8 cellular contexts compared by ENCODE assay signal in genomic region chr11:71449596-71449995, GRCh38. TPM values are rescaled to one million over a fixed set of nuclear protein-coding genes. Genes with fewer than 3 reads are reported as not detected.
DNase-seq lines count a peak whose midpoint lies in the region; ATAC-seq, FAIRE-seq and TF ChIP-seq lines count a peak whose summit lies in the region.

No MANE protein-coding gene starts in this region.

- H2AFZ ChIP-seq in DND-41 (ENCODE audit: low read depth, low read length): peak overlapping the region; percentile 70
- H2AFZ ChIP-seq in OCI-LY7 (ENCODE audit: low read length): no peak overlapping the region
- H2AFZ ChIP-seq in H1 (ENCODE audit: low read length): no peak overlapping the region
- H2AFZ ChIP-seq in neuronal stem cell (ENCODE audit: low read length): peak overlapping the region; percentile 91

- no peak for TF ChIP-seq RAD21 in H1 (IDR thresholded peaks at IDR 0.05 in 1 of 2, conservative IDR thresholded peaks at IDR 0.05 in 1 of 2; ENCODE audit: low read depth in 2 of 2, low read length in 2 of 2)

- POLR2A ChIA-PET in OCI-LY7 (lab: Charles Lee): interaction anchor here (0.7 to 1.5 kb wide), 4 partner anchors 15 to 52 kb away, joined by 3 to 6 read pairs (median 3); no protein-coding TSS in a partner anchor
- POLR2A ChIA-PET in H1 (lab: Charles Lee; ENCODE audit: partially characterized antibody): interaction anchor here (1.4 to 1.7 kb wide), 2 partner anchors 9 to 15 kb away, joined by 5 to 6 read pairs; no protein-coding TSS in a partner anchor

- peaks cover 21% of the 10 kb centered on the region for H3K23me2 ChIP-seq in H1 (ENCODE audit: low read depth, low read length)

- no peak overlapping the region for H4K8ac ChIP-seq in H1 (ENCODE audit: extremely low read depth, insufficient read depth, low read length)
- no peak overlapping the region for H4K8ac ChIP-seq in neuronal stem cell (ENCODE audit: low read depth, low read length)

- H2AK5ac ChIP-seq in H1 (ENCODE audit: low read depth, low read length) (no peak overlapping the region), neuronal stem cell (ENCODE audit: low read depth, low read length) (no peak overlapping the region)

- no peak overlapping the region for H2BK12ac ChIP-seq in H1 (ENCODE audit: low read depth, low read length)
- no peak overlapping the region for H2BK12ac ChIP-seq in neuronal stem cell (ENCODE audit: low read length)

- no TSS peak for BruUV-seq in OCI-LY7 (replicated peaks; lab: Mats Ljungman, UMichigan)

- peaks cover 64% of the 10 kb centered on the region for H3K79me2 ChIP-seq in DND-41 (ENCODE audit: insufficient read depth, low read length)
- H3K79me2 ChIP-seq in OCI-LY7 (ENCODE audit: insufficient read depth, low read depth, low read length): peaks cover 37% of the 10 kb centered on the region; the same call in 1 of the 2 replicates
- peaks cover 0 to 57% of the 10 kb centered on the region in 2 experiments; a peak in 3 of 4 replicates for H3K79me2 ChIP-seq in H1 (ENCODE audit: control insufficient read depth in 1 of 2, insufficient read depth in 2 of 2, low read length in 2 of 2)

- intact Hi-C loops in OCI-LY7 (cut with micrococcal nuclease; ENCODE audit: unreplicated experiment): loop anchor here (2.0 kb wide), 1 partner anchor 23 kb away; no protein-coding TSS in a partner anchor

- TF ChIP-seq POLR2A in H1 (IDR thresholded peaks at IDR 0.05; ENCODE audit: control extremely low read depth in 1 of 2, low read depth in 2 of 2, low read length in 2 of 2): no peak

- no peak for FAIRE-seq in H1 (lab: Jason Lieb, UNC)

- no peak overlapping the region for H4K91ac ChIP-seq in H1 (replicated peaks; ENCODE audit: insufficient read length, low read length)
- no peak overlapping the region for H4K91ac ChIP-seq in neuronal stem cell (ENCODE audit: low read depth, low read length, poor library complexity)

- H3K4me2 ChIP-seq in DND-41 (ENCODE audit: insufficient read depth, low read length) (peak overlapping the region; percentile 97), OCI-LY7 (ENCODE audit: low read length) (peak overlapping the region; percentile 72), H1 (ENCODE audit: insufficient read depth in 1 of 2, low read depth in 2 of 2, low read length in 2 of 2) (peak overlapping the region; percentile 75 to 100), neuronal stem cell (ENCODE audit: insufficient read depth, low read length, poor library complexity, severe bottlenecking) (peak overlapping the region; percentile 94)

- H3K23ac ChIP-seq in H1 (ENCODE audit: insufficient read length) (no peak overlapping the region), neuronal stem cell (ENCODE audit: low read depth, low read length, poor library complexity) (no peak overlapping the region)

- no peak overlapping the region for H3K14ac ChIP-seq in H1 (ENCODE audit: insufficient read length)
- no peak overlapping the region for H3K14ac ChIP-seq in neuronal stem cell (ENCODE audit: low read length)

- no peaks in the 10 kb centered on the region for H4K20me1 ChIP-seq in DND-41 (ENCODE audit: insufficient read depth, low read length)
- H4K20me1 ChIP-seq in OCI-LY7 (ENCODE audit: insufficient read depth, low read length): no peaks in the 10 kb centered on the region
- peaks cover 0 to 15% of the 10 kb centered on the region in 2 experiments for H4K20me1 ChIP-seq in H1 (replicated peaks in 1 of 2; ENCODE audit: control insufficient read depth in 1 of 2, insufficient read depth in 2 of 2, low read length in 2 of 2)

- DNase-seq in DND-41 (no peak), OCI-LY7 (ENCODE audit: low spot score) (peak; percentile 21), H1 (ENCODE audit: low read depth in 1 of 2, low spot score in 2 of 2) (no peak), neuronal stem cell (ENCODE audit: low spot score) (no peak), NCI-H2196 treated with DMSO at 0.1 percent for 48 hours (lab: John Stamatoyannopoulos, UW; ENCODE audit: unreplicated experiment) (no peak)
- no peak for DNase-seq in activated CD4-positive, alpha-beta T cell treated with anti-CD3 and anti-CD28 coated beads for 1 hour

- H2BK15ac ChIP-seq in H1 (ENCODE audit: low read length) (no peak overlapping the region), neuronal stem cell (ENCODE audit: low read length) (no peak overlapping the region)

- H3K4me3 ChIP-seq in DND-41 (ENCODE audit: low read depth in 1 of 2, low read length in 2 of 2): peak overlapping the region; percentile 65; a peak in 3 of 4 replicates
- H3K4me3 ChIP-seq in OCI-LY7 (ENCODE audit: low read depth, low read length, poor library complexity, severe bottlenecking): peak overlapping the region; percentile 91
- H3K4me3 ChIP-seq in H1 (ENCODE audit: extremely low read depth in 1 of 4, insufficient read depth in 2 of 4, low read depth in 3 of 4, low read length in 4 of 4): peak overlapping the region; percentile 77 to 98 (median 91); a peak in 7 of 8 replicates
- H3K4me3 ChIP-seq in neuronal stem cell (ENCODE audit: low read length in 2 of 2): peak overlapping the region; percentile 88 to 92

- H3K56ac ChIP-seq in H1 (replicated peaks; ENCODE audit: insufficient read length, low read depth, low read length): no peak overlapping the region

- H3K18ac ChIP-seq in H1 (ENCODE audit: extremely low read depth, low read length) (no peak overlapping the region), neuronal stem cell (ENCODE audit: low read length) (no peak overlapping the region)

- WGBS in H1 (ENCODE audit: extremely low coverage in 1 of 2, insufficient coverage in 1 of 2, insufficient read length in 1 of 2, insufficient replicate concordance in 2 of 2, low coverage in 1 of 2, low lambda C conversion rate in 2 of 2, missing lambda C conversion rate in 1 of 2), 2 experiments: 24% methylated on average over 6 of the region's 6 CpGs; no CpG with 5 or more reads in 1 of the 2 experiments
- WGBS in neuronal stem cell (ENCODE audit: extremely low coverage in 2 of 2, insufficient read length in 2 of 2, insufficient replicate concordance in 1 of 2), 2 donors: no CpG with 5 or more reads among the region's 6 CpGs

- no peak overlapping the region for H4K5ac ChIP-seq in H1 (ENCODE audit: insufficient read length, low read depth, low read length)

- no peaks in the 10 kb centered on the region for H3K27me3 ChIP-seq in DND-41 (ENCODE audit: insufficient read depth, low read length, poor library complexity)
- H3K27me3 ChIP-seq in H1 (replicated peaks in 1 of 4; ENCODE audit: control insufficient read depth in 3 of 4, extremely low read depth in 1 of 4, insufficient read depth in 3 of 4, low read length in 3 of 4): no peaks in the 10 kb centered on the region
- H3K27me3 ChIP-seq in neuronal stem cell (ENCODE audit: control insufficient read depth in 3 of 3, insufficient read depth in 3 of 3, low read depth in 1 of 3, low read length in 3 of 3): no peaks in the 10 kb centered on the region

- H3K4me1 ChIP-seq in DND-41 (ENCODE audit: insufficient read depth, low read length) (peaks cover 63% of the 10 kb centered on the region), OCI-LY7 (ENCODE audit: insufficient read depth, low read length, poor library complexity, severe bottlenecking) (peaks cover 49% of the 10 kb centered on the region), H1 (replicated peaks in 1 of 4; ENCODE audit: control insufficient read depth in 3 of 4, insufficient read depth in 4 of 4, low read length in 3 of 4) (peaks cover 3 to 19% (median 9%) of the 10 kb centered on the region in 4 experiments; a peak in 6 of 7 replicates), neuronal stem cell (ENCODE audit: control insufficient read depth in 2 of 2, insufficient read depth in 1 of 2, low read depth in 1 of 2, low read length in 2 of 2) (peaks cover 17 to 20% of the 10 kb centered on the region in 2 donors)

- H2BK120ac ChIP-seq in H1 (replicated peaks; ENCODE audit: low read depth, low read length) (no peak overlapping the region), neuronal stem cell (ENCODE audit: low read depth, low read length) (no peak overlapping the region)

- H3K9me3 ChIP-seq in DND-41 (ENCODE audit: insufficient read depth, low read length, severe bottlenecking) (peaks cover 6% of the 10 kb centered on the region), OCI-LY7 (ENCODE audit: low read length) (peaks cover 15% of the 10 kb centered on the region), H1 (ENCODE audit: insufficient read depth in 2 of 2, low read depth in 1 of 2, low read length in 1 of 2) (no peaks in the 10 kb centered on the region), neuronal stem cell (replicated peaks in 1 of 2; ENCODE audit: control insufficient read depth in 2 of 2, insufficient read depth in 1 of 2, low read depth in 1 of 2, low read length in 2 of 2) (peaks cover 2 to 18% of the 10 kb centered on the region in 2 donors)

- H3K79me1 ChIP-seq in H1 (ENCODE audit: low read depth, low read length): peaks cover 13% of the 10 kb centered on the region
- H3K79me1 ChIP-seq in neuronal stem cell (ENCODE audit: low read depth, low read length): peaks cover 16% of the 10 kb centered on the region

- ATAC-seq in DND-41 (ENCODE audit: insufficient read depth, low read depth): no peak
- no peak for ATAC-seq in GM18907 (IDR thresholded peaks at IDR 0.05; ENCODE audit: unreplicated experiment)
- no peak for ATAC-seq in esophagus mucosa

- no peaks in the 10 kb centered on the region for H3K9me2 ChIP-seq in OCI-LY7 (ENCODE audit: insufficient read depth, low read length)

- H3K36me3 ChIP-seq in DND-41 (ENCODE audit: insufficient read depth, low read length) (peaks cover 39% of the 10 kb centered on the region), OCI-LY7 (ENCODE audit: insufficient read depth, low read length) (peaks cover 27% of the 10 kb centered on the region), H1 (ENCODE audit: control insufficient read depth in 2 of 4, insufficient read depth in 4 of 4, low read length in 3 of 4) (peaks cover 5 to 27% (median 12%) of the 10 kb centered on the region in 4 experiments; a peak in 7 of 8 replicates), neuronal stem cell (replicated peaks in 1 of 2; ENCODE audit: control insufficient read depth in 2 of 2, insufficient read depth in 2 of 2, low read length in 2 of 2) (peaks cover 17 to 34% of the 10 kb centered on the region in 2 donors)

- H2BK20ac ChIP-seq in H1 (ENCODE audit: low read length): no peak overlapping the region

- H2BK5ac ChIP-seq in H1 (ENCODE audit: low read depth, low read length) (no peak overlapping the region), neuronal stem cell (ENCODE audit: low read length) (no peak overlapping the region)

- H3K27ac ChIP-seq in DND-41 (ENCODE audit: low read length) (peak overlapping the region; percentile 69), OCI-LY7 (ENCODE audit: low read depth, low read length, poor library complexity, severe bottlenecking) (peak overlapping the region; percentile 38), H1 (ENCODE audit: low read depth, low read length) (no peak overlapping the region), neuronal stem cell (replicated peaks; ENCODE audit: low read length) (no peak overlapping the region)

- TF ChIP-seq EP300 in H1 (IDR thresholded peaks at IDR 0.05; ENCODE audit: borderline replicate concordance in 1 of 2, low read depth in 2 of 2, low read length in 2 of 2): no peak

- no peak for TF ChIP-seq CTCF in DND-41 (IDR thresholded peaks at IDR 0.05; ENCODE audit: borderline replicate concordance, extremely low read depth, low read length, poor library complexity, severe bottlenecking)
- TF ChIP-seq CTCF in OCI-LY7 (conservative IDR thresholded peaks at IDR 0.05; ENCODE audit: low read length): no peak
- no peak for TF ChIP-seq CTCF in H1 (IDR thresholded peaks at IDR 0.05; ENCODE audit: control extremely low read depth in 1 of 3, insufficient read depth in 1 of 3, low read depth in 1 of 3, low read length in 3 of 3)

- peak overlapping the region; percentile 71 for H3K9ac ChIP-seq in DND-41 (ENCODE audit: low read depth, low read length)
- no peak overlapping the region for H3K9ac ChIP-seq in H1 (replicated peaks in 1 of 4; ENCODE audit: extremely low read depth in 1 of 4, low read depth in 3 of 4, low read length in 3 of 4)
- no peak overlapping the region for H3K9ac ChIP-seq in neuronal stem cell (ENCODE audit: low read depth, low read length, poor library complexity)

- H3K4ac ChIP-seq in H1 (replicated peaks; ENCODE audit: insufficient read length, low read depth, low read length) (no peak overlapping the region), neuronal stem cell (ENCODE audit: low read length) (no peak overlapping the region)

- CTCF ChIA-PET in OCI-LY7 (lab: Charles Lee; ENCODE audit: unreplicated experiment): interaction anchor here (0.6 kb wide), 1 partner anchor 250 kb away, joined by 3 read pairs; no protein-coding TSS in a partner anchor
- CTCF ChIA-PET in H1 (lab: Charles Lee; ENCODE audit: partially characterized antibody): interaction anchor here (0.9 to 1.2 kb wide), 2 partner anchors 114 to 369 kb away, joined by 3 to 4 read pairs; no protein-coding TSS in a partner anchor

RNA-seq across cellular contexts. Expression of gene DHCR7, which starts 1.4 kb away (rescaled TPM):
- 25.8 and 33.4 TPM in 2 replicates for total RNA-seq in OCI-LY7 (2014; rRNA removed; shearing (Covaris generic))
- total RNA-seq in OCI-LY7 (2022): 88.5 and 110 TPM in 2 replicates
- 144 and 148 TPM in 2 replicates for total RNA-seq in H1 (2021; fragmentation: NEBNext Ultra II Directional; extraction: Animal tissue kit (Norgen Biotek cat#: 25700))
- 157 and 196 TPM in 2 replicates for polyA plus RNA-seq in H1 (2011; rRNA removed)
- 108 TPM for polyA plus RNA-seq in H1 (2011; cell fraction: cytosol; rRNA removed)
- 185 TPM for polyA plus RNA-seq in H1 (2011; cell fraction: nucleus; rRNA removed)
- polyA plus RNA-seq in H1 (2012, experiment 1 of 2): 120 to 136 TPM (median 129 TPM) in 4 replicates
- polyA plus RNA-seq in H1 (2012, experiment 2 of 2): 170 TPM
- polyA plus RNA-seq in H1 (2013, experiment 1 of 2): 351 TPM
- 348 TPM for polyA plus RNA-seq in H1 (2013, experiment 2 of 2)
- polyA minus RNA-seq in H1 (2011; rRNA and poly(A)+ RNA removed): 125 and 139 TPM in 2 replicates
- 116 TPM for polyA minus RNA-seq in H1 (2011; cell fraction: cytosol; rRNA and poly(A)+ RNA removed)
- 56.5 TPM for polyA minus RNA-seq in H1 (2011; cell fraction: nucleus; rRNA and poly(A)+ RNA removed)
- polyA plus RNA-seq in neuronal stem cell (2013, experiment 1 of 2): 138 TPM
- 140 TPM for polyA plus RNA-seq in neuronal stem cell (2013, experiment 2 of 2)
- 130 TPM for total RNA-seq in esophagus mucosa

RNA-seq across cellular contexts. Expression of gene NADSYN1, which starts 3.4 kb away (rescaled TPM):
- total RNA-seq in OCI-LY7 (2014; rRNA removed; shearing (Covaris generic)): 70.9 and 85.3 TPM in 2 replicates
- total RNA-seq in OCI-LY7 (2022) (121 and 122 TPM in 2 replicates), esophagus mucosa (67.7 TPM)
- total RNA-seq in H1 (2021; fragmentation: NEBNext Ultra II Directional; extraction: Animal tissue kit (Norgen Biotek cat#: 25700)): 36.2 and 38.3 TPM in 2 replicates
- 38.6 and 46.9 TPM in 2 replicates for polyA plus RNA-seq in H1 (2011; rRNA removed)
- polyA plus RNA-seq in H1 (2011; cell fraction: cytosol; rRNA removed): 47.2 TPM
- 123 TPM for polyA plus RNA-seq in H1 (2011; cell fraction: nucleus; rRNA removed)
- 33.7 to 49.7 TPM (median 43.4 TPM) in 4 replicates for polyA plus RNA-seq in H1 (2012, experiment 1 of 2)
- 35.4 TPM for polyA plus RNA-seq in H1 (2012, experiment 2 of 2)
- polyA plus RNA-seq in H1 (2013, experiment 1 of 2): 27.1 TPM
- 23.0 TPM for polyA plus RNA-seq in H1 (2013, experiment 2 of 2)
- 51.7 and 52.2 TPM in 2 replicates for polyA minus RNA-seq in H1 (2011; rRNA and poly(A)+ RNA removed)
- 20.0 TPM for polyA minus RNA-seq in H1 (2011; cell fraction: cytosol; rRNA and poly(A)+ RNA removed)
- polyA minus RNA-seq in H1 (2011; cell fraction: nucleus; rRNA and poly(A)+ RNA removed): 49.1 TPM
- polyA plus RNA-seq in neuronal stem cell (2013, experiment 1 of 2): 16.3 TPM
- polyA plus RNA-seq in neuronal stem cell (2013, experiment 2 of 2): 16.8 TPM

Comparison
In these comparisons a context has a peak if more than half of its experiments do, and no peak if none do; other contexts are left out.
1. H2AFZ ChIP-seq: peak in DND-41 (single experiment) and neuronal stem cell (single experiment); none in OCI-LY7 (single experiment) and H1 (single experiment).
2. H3K27ac ChIP-seq: peak in DND-41 (single experiment) and OCI-LY7 (single experiment); none in H1 (single experiment) and neuronal stem cell (single experiment).
3. Peak in every context shown above with its lines, with median percentiles within 50 percentile points of each other: H3K4me2 ChIP-seq and H3K4me3 ChIP-seq.